20 cellular contexts compared by ENCODE assay signal in genomic region chr21:30605968-30606367, GRCh38. TPM values are rescaled to one million over a fixed set of nuclear protein-coding genes. Genes with fewer than 3 reads are reported as not detected.
DNase-seq lines count a peak whose midpoint lies in the region; ATAC-seq and TF ChIP-seq lines count a peak whose summit lies in the region.
"Had no signal": no experiment of that assay in that cellular context is flagged by ENCODE, and none has a peak within 500 bp of the region (broad histone marks: within the 10 kb centered on the region; RNA-seq: fewer than 3 reads in every experiment).

No MANE protein-coding gene starts in this region.

- POLR2A ChIA-PET in PC-3 (lab: Charles Lee; ENCODE audit: unreplicated experiment) = no interaction called here

- H3K27me3 ChIP-seq in PC-3 (ENCODE audit: low read length) (no peaks in the 10 kb centered on the region), endodermal cell (ENCODE audit: control insufficient read depth, insufficient read depth, low read length, poor library complexity, severe bottlenecking) (no peaks in the 10 kb centered on the region)
- H3K27me3 ChIP-seq: MG63 had no signal

- no peaks in the 10 kb centered on the region for H3K9me2 ChIP-seq in PC-3 (replicated peaks; ENCODE audit: low read length)

- no TSS peak for BruUV-seq in PC-3 (replicated peaks; lab: Mats Ljungman, UMichigan)

- H3K36me3 ChIP-seq in PC-3 (ENCODE audit: low read depth, low read length) = no peaks in the 10 kb centered on the region
- no peaks in the 10 kb centered on the region for H3K36me3 ChIP-seq in endodermal cell (ENCODE audit: control insufficient read depth, insufficient read depth, low read length)
- H3K36me3 ChIP-seq: MG63 had no signal

- no peak for DNase-seq in activated naive CD8-positive, alpha-beta T cell treated with anti-CD3 and anti-CD28 coated beads, Interleukin-2, amount 50 U/mL, for 24 hours
- no peak for DNase-seq in activated naive CD8-positive, alpha-beta T cell treated with anti-CD3 and anti-CD28 coated beads for 36 hours
- peak; percentile 53 for DNase-seq in PC-3
- peak; percentile 75 for DNase-seq in endodermal cell
- DNase-seq in amygdala (lab: John Stamatoyannopoulos, UW) = no peak
- no peak for DNase-seq in kidney tubule cell (ENCODE audit: low spot score)
- no peak for DNase-seq in substantia nigra (lab: John Stamatoyannopoulos, UW)
- DNase-seq: AML-193, C1 segment of cervical spinal cord, MG63, NCI-H1048, NCI-H1417 treated with DMSO at 0.1 percent for 48 hours, NCI-H187, NCI-H748 treated with DMSO at 0.1 percent for 48 hours had no signal

- H3K9me3 ChIP-seq in PC-3 (ENCODE audit: low read length) (no peaks in the 10 kb centered on the region), endodermal cell (ENCODE audit: control insufficient read depth, low read length) (no peaks in the 10 kb centered on the region)
- H3K9me3 ChIP-seq: MG63 had no signal

- H3K4me1 ChIP-seq in PC-3 (ENCODE audit: insufficient read depth, low read length) (no peaks in the 10 kb centered on the region), endodermal cell (ENCODE audit: control insufficient read depth, insufficient read depth, low read length) (no peaks in the 10 kb centered on the region)

- no peaks in the 10 kb centered on the region for H3K4me1 Mint-ChIP-seq in activated naive CD8-positive, alpha-beta T cell treated with anti-CD3 and anti-CD28 coated beads, Interleukin-2, amount 50 U/mL, for 24 hours
- H3K4me1 Mint-ChIP-seq in activated naive CD8-positive, alpha-beta T cell treated with anti-CD3 and anti-CD28 coated beads for 36 hours = no peaks in the 10 kb centered on the region
- no peaks in the 10 kb centered on the region for H3K4me1 Mint-ChIP-seq in endodermal cell

- H3K27ac ChIP-seq in PC-3 (ENCODE audit: low read length) = no peak overlapping the region
- H3K27ac ChIP-seq in endodermal cell (ENCODE audit: low read depth, low read length) = no peak overlapping the region
- H3K27ac ChIP-seq in substantia nigra (ENCODE audit: low read depth, low read length, poor library complexity, severe bottlenecking) = no peak overlapping the region

- no peak overlapping the region for H3K4me3 Mint-ChIP-seq in activated naive CD8-positive, alpha-beta T cell treated with anti-CD3 and anti-CD28 coated beads, Interleukin-2, amount 50 U/mL, for 24 hours
- H3K4me3 Mint-ChIP-seq in activated naive CD8-positive, alpha-beta T cell treated with anti-CD3 and anti-CD28 coated beads for 36 hours = no peak overlapping the region
- no peak overlapping the region for H3K4me3 Mint-ChIP-seq in endodermal cell

- ATAC-seq in activated naive CD8-positive, alpha-beta T cell treated with anti-CD3 and anti-CD28 coated beads, Interleukin-2, amount 50 U/mL, for 24 hours = peak; percentile 20
- peak; percentile 31; the same call in 1 of the 2 replicates for ATAC-seq in PC-3
- no peak for ATAC-seq in HG03565 (IDR thresholded peaks at IDR 0.05; ENCODE audit: unreplicated experiment)
- ATAC-seq: Panc1 had no signal

- H4K20me1 ChIP-seq in PC-3 (ENCODE audit: low read length) = no peaks in the 10 kb centered on the region

- intact Hi-C loops in PC-3 (cut with micrococcal nuclease) = no loop called here

- H3K4me3 ChIP-seq in PC-3 (ENCODE audit: low read length) (no peak overlapping the region), endodermal cell (ENCODE audit: low read length) (no peak overlapping the region)
- H3K4me3 ChIP-seq: MG63 had no signal

- H3K9me3 Mint-ChIP-seq in activated naive CD8-positive, alpha-beta T cell treated with anti-CD3 and anti-CD28 coated beads, Interleukin-2, amount 50 U/mL, for 24 hours = peaks cover 20% of the 10 kb centered on the region
- peaks cover 2% of the 10 kb centered on the region for H3K9me3 Mint-ChIP-seq in activated naive CD8-positive, alpha-beta T cell treated with anti-CD3 and anti-CD28 coated beads for 36 hours
- peaks cover 37% of the 10 kb centered on the region for H3K9me3 Mint-ChIP-seq in endodermal cell

- H3K4me2 ChIP-seq in PC-3 (ENCODE audit: low read length) = no peak overlapping the region

- no peak overlapping the region for H3K27ac Mint-ChIP-seq in activated naive CD8-positive, alpha-beta T cell treated with anti-CD3 and anti-CD28 coated beads, Interleukin-2, amount 50 U/mL, for 24 hours
- no peak overlapping the region for H3K27ac Mint-ChIP-seq in activated naive CD8-positive, alpha-beta T cell treated with anti-CD3 and anti-CD28 coated beads for 36 hours
- H3K27ac Mint-ChIP-seq in endodermal cell = no peak overlapping the region

- no peaks in the 10 kb centered on the region for H3F3A ChIP-seq in PC-3 (ENCODE audit: low read length, unreplicated experiment)

- TF ChIP-seq CTCF in PC-3 (conservative IDR thresholded peaks at IDR 0.05; ENCODE audit: low read depth, low read length) = peak; percentile 42; the same call in 1 of the 2 replicates
- peak; percentile 56 for TF ChIP-seq CTCF in endodermal cell (conservative IDR thresholded peaks at IDR 0.05)

- H3K9ac ChIP-seq in PC-3 (ENCODE audit: low read length) (no peak overlapping the region), endodermal cell (ENCODE audit: extremely low read depth, low read length, poor library complexity, severe bottlenecking) (no peak overlapping the region)

- H2AFZ ChIP-seq in PC-3 (ENCODE audit: low read length) = no peak overlapping the region

- 86 to 88% methylated on average over 2 of the region's 2 CpGs for WGBS in endodermal cell (ENCODE audit: insufficient coverage in 1 of 2, insufficient read length in 1 of 2), 2 experiments

- H3K36me3 Mint-ChIP-seq in activated naive CD8-positive, alpha-beta T cell treated with anti-CD3 and anti-CD28 coated beads, Interleukin-2, amount 50 U/mL, for 24 hours (ENCODE audit: low read depth) = no peaks in the 10 kb centered on the region
- no peaks in the 10 kb centered on the region for H3K36me3 Mint-ChIP-seq in activated naive CD8-positive, alpha-beta T cell treated with anti-CD3 and anti-CD28 coated beads for 36 hours
- H3K36me3 Mint-ChIP-seq in endodermal cell (ENCODE audit: low read depth) = no peaks in the 10 kb centered on the region

- CTCF ChIA-PET in PC-3 (lab: Charles Lee) = no interaction called here

- H3K27me3 Mint-ChIP-seq in activated naive CD8-positive, alpha-beta T cell treated with anti-CD3 and anti-CD28 coated beads, Interleukin-2, amount 50 U/mL, for 24 hours = no peaks in the 10 kb centered on the region
- H3K27me3 Mint-ChIP-seq in activated naive CD8-positive, alpha-beta T cell treated with anti-CD3 and anti-CD28 coated beads for 36 hours = peaks cover 7% of the 10 kb centered on the region
- H3K27me3 Mint-ChIP-seq in endodermal cell (ENCODE audit: insufficient read depth) = no peaks in the 10 kb centered on the region

- H3K79me2 ChIP-seq in PC-3 (ENCODE audit: low read length) = no peaks in the 10 kb centered on the region

RNA-seq across cellular contexts. Expression of gene KRTAP22-1, which starts 5.1 kb away (rescaled TPM):
- total RNA-seq in activated naive CD8-positive, alpha-beta T cell treated with anti-CD3 and anti-CD28 coated beads for 36 hours = not detected
- not detected in 2 replicates for total RNA-seq in PC-3 (2014; rRNA removed)
- total RNA-seq in endodermal cell = not detected
- polyA plus RNA-seq in endodermal cell (2013, experiment 1 of 2) = not detected
- polyA plus RNA-seq in endodermal cell (2013, experiment 2 of 2) = not detected
- total RNA-seq: A172, LHCN-M2, NCI-H460 had no signal
- polyA plus RNA-seq: AG04450 had no signal

RNA-seq across cellular contexts. Expression of gene KRTAP6-2, which starts 7.3 kb away (rescaled TPM):
- total RNA-seq in activated naive CD8-positive, alpha-beta T cell treated with anti-CD3 and anti-CD28 coated beads for 36 hours = not detected
- total RNA-seq in PC-3 (2014; rRNA removed) (not detected in 2 replicates), endodermal cell (not detected)
- polyA plus RNA-seq in endodermal cell (2013, experiment 1 of 2) = not detected
- not detected for polyA plus RNA-seq in endodermal cell (2013, experiment 2 of 2)
- total RNA-seq: A172, LHCN-M2, NCI-H460 had no signal
- polyA plus RNA-seq: AG04450 had no signal

RNA-seq across cellular contexts. Expression of gene KRTAP6-1, which starts 7.8 kb away (rescaled TPM):
- total RNA-seq in activated naive CD8-positive, alpha-beta T cell treated with anti-CD3 and anti-CD28 coated beads for 36 hours = not detected
- total RNA-seq in PC-3 (2014; rRNA removed) (not detected in 2 replicates), endodermal cell (not detected)
- polyA plus RNA-seq in endodermal cell (2013, experiment 1 of 2) = not detected
- polyA plus RNA-seq in endodermal cell (2013, experiment 2 of 2) = not detected
- total RNA-seq: A172, LHCN-M2, NCI-H460 had no signal
- polyA plus RNA-seq: AG04450 had no signal

RNA-seq across cellular contexts. Expression of gene KRTAP20-1, which starts 10.3 kb away (rescaled TPM):
- total RNA-seq in activated naive CD8-positive, alpha-beta T cell treated with anti-CD3 and anti-CD28 coated beads for 36 hours = not detected
- not detected in 2 replicates for total RNA-seq in PC-3 (2014; rRNA removed)
- total RNA-seq in endodermal cell = not detected
- polyA plus RNA-seq in endodermal cell (2013, experiment 1 of 2) = not detected
- polyA plus RNA-seq in endodermal cell (2013, experiment 2 of 2) = not detected
- total RNA-seq: A172, LHCN-M2, NCI-H460 had no signal
- polyA plus RNA-seq: AG04450 had no signal

RNA-seq across cellular contexts. Expression of gene KRTAP6-3, which starts 13.7 kb away (rescaled TPM):
- not detected for total RNA-seq in activated naive CD8-positive, alpha-beta T cell treated with anti-CD3 and anti-CD28 coated beads for 36 hours
- total RNA-seq in PC-3 (2014; rRNA removed) (not detected in 2 replicates), endodermal cell (not detected)
- polyA plus RNA-seq in endodermal cell (2013, experiment 1 of 2) = not detected
- not detected for polyA plus RNA-seq in endodermal cell (2013, experiment 2 of 2)
- total RNA-seq: A172, LHCN-M2, NCI-H460 had no signal
- polyA plus RNA-seq: AG04450 had no signal

Comparison
In these comparisons a context has a peak if more than half of its experiments do, and no peak if none do; other contexts are left out.
1. DNase-seq: peak in PC-3 (single experiment) and endodermal cell (single experiment); none in activated naive CD8-positive, alpha-beta T cell treated with anti-CD3 and anti-CD28 coated beads, Interleukin-2, amount 50 U/mL, for 24 hours (single experiment), activated naive CD8-positive, alpha-beta T cell treated with anti-CD3 and anti-CD28 coated beads for 36 hours (single experiment), amygdala (0 of 56), kidney tubule cell (single experiment) and substantia nigra (0 of 49).